In the genomic region with DNA sequence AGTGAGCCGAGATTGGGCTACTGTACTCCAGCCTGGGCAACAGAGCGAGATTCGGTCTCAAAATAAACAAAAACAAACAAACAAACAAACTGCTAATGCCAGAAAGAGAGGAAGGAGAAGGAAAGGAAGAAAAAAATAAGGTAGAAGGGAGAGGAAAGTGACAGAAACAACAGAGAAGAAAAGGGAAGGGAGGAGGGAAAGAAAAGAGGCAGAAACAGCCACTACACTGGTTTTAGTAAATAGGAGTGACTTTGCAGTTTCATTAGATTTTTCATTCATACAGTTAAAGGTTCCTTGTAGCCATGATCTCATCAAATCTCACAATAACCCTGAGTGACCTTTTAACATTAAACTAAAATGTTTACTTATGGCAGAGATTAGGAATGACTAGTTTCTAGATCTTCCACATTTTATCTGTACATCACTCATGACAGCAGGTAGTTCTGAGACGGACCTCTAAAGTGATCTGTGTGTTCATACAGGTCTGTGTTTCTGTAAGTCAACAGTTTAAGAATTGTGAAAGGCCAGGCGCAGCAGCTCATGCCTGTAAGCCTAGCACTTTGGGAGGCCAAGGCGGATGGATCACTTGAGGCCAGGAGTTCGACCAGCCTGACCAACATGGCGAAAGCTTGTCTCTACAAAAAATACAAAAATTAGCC, we compare ENCODE assay signal across 11 cellular contexts.
A peak's percentile ranks its signal among the peaks of the same experiment; 100 is the strongest.
DNase-seq lines count a peak whose midpoint lies in the region; ATAC-seq and TF ChIP-seq lines count a peak whose summit lies in the region.
"Had no signal": no experiment of that assay in that cellular context is flagged by ENCODE, and none has a peak within 500 bp of the region (broad histone marks: within the 10 kb centered on the region; RNA-seq: fewer than 3 reads in every experiment).

No MANE protein-coding gene starts in this region.

- intact Hi-C loops in adrenal gland (cut with DNase I) (no loop called here), Right ventricle myocardium inferior (cut with DNase I) (no loop called here)

- no peak overlapping the region for H3K4me3 ChIP-seq in HL-60 (replicated peaks; ENCODE audit: insufficient read depth, low read length)
- H3K4me3 ChIP-seq in adrenal gland = no peak overlapping the region
- H3K4me3 ChIP-seq: HAP-1 had no signal

- no peaks in the 10 kb centered on the region for H3K27me3 Mint-ChIP-seq in naive thymus-derived CD8-positive, alpha-beta T cell

- H3K4me1 ChIP-seq in adrenal gland (replicated peaks in 1 of 2) = peaks cover 6 to 72% of the 10 kb centered on the region in 2 donors
- H3K4me1 ChIP-seq: HAP-1 had no signal

- no peaks in the 10 kb centered on the region for H3K36me3 ChIP-seq in adrenal gland (replicated peaks in 1 of 2)
- H3K36me3 ChIP-seq: HAP-1 had no signal

- no peaks in the 10 kb centered on the region for H3K9me3 ChIP-seq in adrenal gland (replicated peaks in 1 of 3)
- H3K9me3 ChIP-seq: HAP-1 had no signal

- TF ChIP-seq POLR2A in adrenal gland (IDR thresholded peaks at IDR 0.05) = no peak

- H3K36me3 Mint-ChIP-seq in naive thymus-derived CD8-positive, alpha-beta T cell = peaks cover 0 to 41% (median 0%) of the 10 kb centered on the region in 3 donors

- H3K27me3 ChIP-seq in HL-60 (ENCODE audit: insufficient read depth, poor library complexity, severe bottlenecking) (no peaks in the 10 kb centered on the region), adrenal gland (no peaks in the 10 kb centered on the region)

- H3K27ac ChIP-seq in C4-2B = peak overlapping the region; percentile 66
- peak overlapping the region; percentile 59 for H3K27ac ChIP-seq in HL-60 (replicated peaks)
- H3K27ac ChIP-seq in adrenal gland = peak overlapping the region in 3 of 5 donors; percentile 17 to 57 (median 35)

- TF ChIP-seq CTCF in C4-2B (conservative IDR thresholded peaks at IDR 0.05) = no peak
- TF ChIP-seq CTCF in HL-60 (IDR thresholded peaks at IDR 0.05; ENCODE audit: insufficient read depth, low read length) = no peak
- TF ChIP-seq CTCF in adrenal gland (IDR thresholded peaks at IDR 0.05) = no peak

- H3K4me3 Mint-ChIP-seq in naive thymus-derived CD8-positive, alpha-beta T cell = peak overlapping the region in 3 of 10 donors; percentile 10 to 64 (median 45)

- POLR2A ChIA-PET in naive thymus-derived CD8-positive, alpha-beta T cell (lab: Charles Lee) = interaction anchor here (0.6 to 0.9 kb wide), 3 partner anchors 11 to 13 kb away, joined by 3 to 4 read pairs (median 3); no protein-coding TSS in a partner anchor

- H3K9me3 Mint-ChIP-seq in naive thymus-derived CD8-positive, alpha-beta T cell = no peaks in the 10 kb centered on the region

- DNase-seq in HL-60 (ENCODE audit: low read depth in 1 of 2, low spot score in 1 of 2) = no peak
- no peak for DNase-seq in adrenal gland
- no peak for DNase-seq in naive thymus-derived CD8-positive, alpha-beta T cell
- no peak for DNase-seq in Right ventricle myocardium inferior (ENCODE audit: missing footprints)
- no peak for DNase-seq in midbrain (lab: John Stamatoyannopoulos, UW)
- no peak for DNase-seq in C1 segment of cervical spinal cord (lab: John Stamatoyannopoulos, UW)
- DNase-seq: EL, NCI-H2171 had no signal

- H3K4me1 Mint-ChIP-seq in naive thymus-derived CD8-positive, alpha-beta T cell = peaks cover 32 to 82% (median 75%) of the 10 kb centered on the region in 4 donors

- no peak for ATAC-seq in naive thymus-derived CD8-positive, alpha-beta T cell
- no peak for ATAC-seq in HG03196 (IDR thresholded peaks at IDR 0.05; ENCODE audit: unreplicated experiment)
- no peak for ATAC-seq in Right ventricle myocardium inferior

- H3K27ac Mint-ChIP-seq in naive thymus-derived CD8-positive, alpha-beta T cell = peak overlapping the region in 8 of 10 donors; percentile 6 to 91 (median 81)

- WGBS in adrenal gland, 4 donors = 83 to 86% (median 84%) methylated on average over 8 of the region's 8 CpGs
